ENCODE assay signal across 1 cellular context in genomic region chr3:147392083-147392916, GRCh38.
TF ChIP-seq lines count a peak whose summit lies in the region.

No MANE protein-coding gene starts in this region.

TF ChIP-seq in WTC11, 78 proteins besides CTCF, POLR2A, EP300 and RAD21 (continued from another document):
- TF ChIP-seq FOXK1 (CRISPR knock-in tag; IDR thresholded peaks at IDR 0.05): 0 out of 2 replicates have a peak, but pooled peaks have one; percentile 18
- TF ChIP-seq, protein P1, sequence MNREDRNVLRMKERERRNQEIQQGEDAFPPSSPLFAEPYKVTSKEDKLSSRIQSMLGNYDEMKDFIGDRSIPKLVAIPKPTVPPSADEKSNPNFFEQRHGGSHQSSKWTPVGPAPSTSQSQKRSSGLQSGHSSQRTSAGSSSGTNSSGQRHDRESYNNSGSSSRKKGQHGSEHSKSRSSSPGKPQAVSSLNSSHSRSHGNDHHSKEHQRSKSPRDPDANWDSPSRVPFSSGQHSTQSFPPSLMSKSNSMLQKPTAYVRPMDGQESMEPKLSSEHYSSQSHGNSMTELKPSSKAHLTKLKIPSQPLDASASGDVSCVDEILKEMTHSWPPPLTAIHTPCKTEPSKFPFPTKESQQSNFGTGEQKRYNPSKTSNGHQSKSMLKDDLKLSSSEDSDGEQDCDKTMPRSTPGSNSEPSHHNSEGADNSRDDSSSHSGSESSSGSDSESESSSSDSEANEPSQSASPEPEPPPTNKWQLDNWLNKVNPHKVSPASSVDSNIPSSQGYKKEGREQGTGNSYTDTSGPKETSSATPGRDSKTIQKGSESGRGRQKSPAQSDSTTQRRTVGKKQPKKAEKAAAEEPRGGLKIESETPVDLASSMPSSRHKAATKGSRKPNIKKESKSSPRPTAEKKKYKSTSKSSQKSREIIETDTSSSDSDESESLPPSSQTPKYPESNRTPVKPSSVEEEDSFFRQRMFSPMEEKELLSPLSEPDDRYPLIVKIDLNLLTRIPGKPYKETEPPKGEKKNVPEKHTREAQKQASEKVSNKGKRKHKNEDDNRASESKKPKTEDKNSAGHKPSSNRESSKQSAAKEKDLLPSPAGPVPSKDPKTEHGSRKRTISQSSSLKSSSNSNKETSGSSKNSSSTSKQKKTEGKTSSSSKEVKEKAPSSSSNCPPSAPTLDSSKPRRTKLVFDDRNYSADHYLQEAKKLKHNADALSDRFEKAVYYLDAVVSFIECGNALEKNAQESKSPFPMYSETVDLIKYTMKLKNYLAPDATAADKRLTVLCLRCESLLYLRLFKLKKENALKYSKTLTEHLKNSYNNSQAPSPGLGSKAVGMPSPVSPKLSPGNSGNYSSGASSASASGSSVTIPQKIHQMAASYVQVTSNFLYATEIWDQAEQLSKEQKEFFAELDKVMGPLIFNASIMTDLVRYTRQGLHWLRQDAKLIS (CRISPR knock-in tag; IDR thresholded peaks at IDR 0.05; ENCODE audit: borderline replicate concordance): peak; percentile 64; the same call in 1 of the 2 replicates
